8 cellular contexts compared by ENCODE assay signal in the genomic region with DNA sequence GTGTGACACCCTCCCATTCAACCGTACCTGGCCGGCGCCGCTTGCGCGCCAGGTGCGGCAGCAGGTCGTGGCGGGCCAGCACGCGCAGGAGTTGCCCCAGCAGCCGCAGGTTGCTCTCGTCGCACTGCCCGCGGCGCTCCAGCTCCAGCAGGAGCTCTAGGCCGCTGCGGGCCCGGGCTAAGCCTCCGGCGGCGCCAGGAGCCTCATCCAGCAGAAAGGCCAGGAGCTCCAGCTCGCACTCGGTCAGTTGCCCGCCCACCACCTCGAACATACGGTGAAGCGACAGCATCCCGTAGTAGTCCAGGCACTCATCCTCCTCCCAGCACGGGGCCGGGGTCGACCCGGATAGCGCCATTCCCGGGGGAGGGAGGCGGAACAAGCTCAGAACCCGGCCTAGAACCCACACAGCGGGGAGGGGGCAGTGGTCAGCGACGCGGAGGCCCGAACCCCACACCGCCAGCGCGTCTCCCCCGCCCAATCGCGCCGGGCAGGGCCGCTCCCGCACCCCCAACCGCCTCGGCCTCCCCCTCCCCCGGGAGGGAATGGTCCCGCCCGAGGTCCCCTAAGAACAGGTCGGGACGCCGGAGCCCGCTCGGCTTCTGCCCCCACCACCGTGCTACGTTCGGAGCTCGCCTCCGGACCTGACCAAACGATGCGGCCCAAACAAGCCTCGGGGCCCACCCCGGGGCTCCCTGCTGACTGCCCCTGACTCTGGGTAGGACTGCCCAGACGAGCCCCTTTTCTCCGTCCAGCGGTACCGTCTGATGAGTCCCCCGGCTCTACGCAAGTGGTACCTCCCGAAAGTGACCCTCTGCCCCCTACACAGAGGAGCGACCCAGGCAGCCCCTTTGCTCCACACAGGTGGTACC. TPM values are rescaled to one million over a fixed set of nuclear protein-coding genes. Genes with fewer than 3 reads are reported as not detected.
DNase-seq lines count a peak whose midpoint lies in the region; ATAC-seq, FAIRE-seq and TF ChIP-seq lines count a peak whose summit lies in the region.

No MANE protein-coding gene starts in this region.

- H3K27me3 ChIP-seq in HAP-1 (ENCODE audit: low read depth) (no peaks in the 10 kb centered on the region), cardiac muscle cell (no peaks in the 10 kb centered on the region), pancreas (no peaks in the 10 kb centered on the region)

- intact Hi-C loops in Calu3 (cut with micrococcal nuclease; ENCODE audit: unreplicated experiment) = no loop called here
- intact Hi-C loops in pancreas (cut with DNase I) = no loop called here

- in situ Hi-C loops in HAP-1 (cut with MboI; ENCODE audit: low sequenced_read_pairs) = no loop called here

- H3K9me3 Mint-ChIP-seq in Calu3 (ENCODE audit: low read depth, unreplicated experiment) = no peaks in the 10 kb centered on the region
- H3K9me3 Mint-ChIP-seq in activated naive CD4-positive, alpha-beta T cell treated with anti-CD3 and anti-CD28 coated beads, Interleukin-2, amount 50 U/mL, for 24 hours = no peaks in the 10 kb centered on the region

- 1% methylated on average over 59 to 79 of the region's 79 CpGs for WGBS in pancreas, 2 donors

- peak overlapping the region; percentile 90 for H3K4me3 Mint-ChIP-seq in Calu3 (ENCODE audit: low read depth, unreplicated experiment)
- H3K4me3 Mint-ChIP-seq in activated naive CD4-positive, alpha-beta T cell treated with anti-CD3 and anti-CD28 coated beads, Interleukin-2, amount 50 U/mL, for 24 hours = peak overlapping the region; percentile 86

- H3K36me3 ChIP-seq in HAP-1 (replicated peaks) (peaks cover 27% of the 10 kb centered on the region), cardiac muscle cell (peaks cover 22% of the 10 kb centered on the region), pancreas (peaks cover 0 to 6% (median 0%) of the 10 kb centered on the region in 3 donors)

- H3K4me3 ChIP-seq in HAP-1 = peak overlapping the region; percentile 66
- peak overlapping the region; percentile 60 for H3K4me3 ChIP-seq in cardiac muscle cell
- H3K4me3 ChIP-seq in pancreas = peak overlapping the region; percentile 47 to 75 (median 68)

- ATAC-seq in pancreas = peak; percentile 17 to 32 (median 30)

- TF ChIP-seq CTCF in Calu3 (IDR thresholded peaks at IDR 0.05; ENCODE audit: unreplicated experiment) (no peak), cardiac muscle cell (IDR thresholded peaks at IDR 0.05; ENCODE audit: low read depth, low read length) (no peak), pancreas (IDR thresholded peaks at IDR 0.05) (no peak)

- H3K27me3 Mint-ChIP-seq in Calu3 (ENCODE audit: unreplicated experiment) = no peaks in the 10 kb centered on the region
- no peaks in the 10 kb centered on the region for H3K27me3 Mint-ChIP-seq in activated naive CD4-positive, alpha-beta T cell treated with anti-CD3 and anti-CD28 coated beads, Interleukin-2, amount 50 U/mL, for 24 hours

- FAIRE-seq in pancreas (lab: Jason Lieb, UNC) = no peak
- FAIRE-seq in RCC 7860 (lab: Jason Lieb, UNC) = no peak

- BruUV-seq in Calu3 (replicated peaks; lab: Mats Ljungman, UMichigan) = no TSS peak

- H3K4me1 ChIP-seq in HAP-1 (peaks cover 31% of the 10 kb centered on the region), cardiac muscle cell (ENCODE audit: low read depth) (peaks cover 2% of the 10 kb centered on the region), pancreas (peaks cover 5 to 39% (median 15%) of the 10 kb centered on the region in 3 donors)

- peaks cover 44% of the 10 kb centered on the region for H3K4me1 Mint-ChIP-seq in Calu3 (ENCODE audit: low read depth, unreplicated experiment)
- peaks cover 70% of the 10 kb centered on the region for H3K4me1 Mint-ChIP-seq in activated naive CD4-positive, alpha-beta T cell treated with anti-CD3 and anti-CD28 coated beads, Interleukin-2, amount 50 U/mL, for 24 hours

- peak overlapping the region; percentile 93 for H3K27ac Mint-ChIP-seq in Calu3 (ENCODE audit: unreplicated experiment)
- H3K27ac Mint-ChIP-seq in activated naive CD4-positive, alpha-beta T cell treated with anti-CD3 and anti-CD28 coated beads, Interleukin-2, amount 50 U/mL, for 24 hours = peak overlapping the region; percentile 94

- peaks cover 81% of the 10 kb centered on the region for H3K36me3 Mint-ChIP-seq in Calu3 (ENCODE audit: insufficient read depth, unreplicated experiment)
- H3K36me3 Mint-ChIP-seq in activated naive CD4-positive, alpha-beta T cell treated with anti-CD3 and anti-CD28 coated beads, Interleukin-2, amount 50 U/mL, for 24 hours = peaks cover 11% of the 10 kb centered on the region

- peak overlapping the region; percentile 87 for H3K27ac ChIP-seq in cardiac muscle cell
- peak overlapping the region; percentile 82 to 98 (median 90) for H3K27ac ChIP-seq in pancreas

- H3K9me3 ChIP-seq in HAP-1 = no peaks in the 10 kb centered on the region
- H3K9me3 ChIP-seq in cardiac muscle cell (ENCODE audit: low read depth) = no peaks in the 10 kb centered on the region
- H3K9me3 ChIP-seq in pancreas = no peaks in the 10 kb centered on the region

- CTCF ChIA-PET in Calu3 (lab: Charles Lee) = interaction anchor here (0.6 to 1.6 kb wide), 3 partner anchors 9 to 40 kb away, joined by 3 to 6 read pairs (median 4); no protein-coding TSS in a partner anchor

- DNase-seq in Calu3 (peak; percentile 51), HAP-1 (ENCODE audit: low spot score in 2 of 2) (peak; percentile 11 to 66), NCI-H2227 (lab: John Stamatoyannopoulos, UW; ENCODE audit: unreplicated experiment) (peak; percentile 89), cardiac muscle cell (ENCODE audit: low read depth in 1 of 2, low spot score in 1 of 2) (peak; percentile 40 to 74), pancreas (peak in 5 of 6 donors; percentile 51 to 89 (median 76)), NCI-H1436 (lab: John Stamatoyannopoulos, UW) (no peak), RCC 7860 (ENCODE audit: low spot score) (no peak)

RNA-seq across cellular contexts. Expression of a gene that starts 0.6 kb away (rescaled TPM):
- total RNA-seq in Calu3 (2022) (67.5 and 78.3 TPM in 2 replicates), cardiac muscle cell (69.7 and 71.6 TPM in 2 replicates), pancreas (10 to 100 TPM in 5 of 6 donors, 1 to 10 TPM in 1; 9.7 to 17.8 (median 12.8) TPM)
- polyA plus RNA-seq in cardiac muscle cell (46.0 and 58.2 TPM in 2 replicates), pancreas (10 to 100 TPM; 22.3 to 25.4 TPM)

RNA-seq across cellular contexts. Expression of a gene that starts 3.2 kb away (rescaled TPM):
- total RNA-seq in Calu3 (2022) (25.4 and 32.3 TPM in 2 replicates), cardiac muscle cell (8.8 and 13.0 TPM in 2 replicates), pancreas (1 to 10 TPM; 5.0 to 7.5 (median 6.2) TPM)
- polyA plus RNA-seq in cardiac muscle cell (9.2 and 10.1 TPM in 2 replicates), pancreas (1 to 10 TPM; 2.4 to 3.9 TPM)

RNA-seq across cellular contexts. Expression of a gene that starts 25.5 kb away (rescaled TPM):
- total RNA-seq in Calu3 (2022) (58.8 and 60.6 TPM in 2 replicates), cardiac muscle cell (28.0 and 33.2 TPM in 2 replicates), pancreas (10 to 100 TPM in 5 of 6 donors, 1 to 10 TPM in 1; 9.9 to 19.4 (median 14.5) TPM)
- polyA plus RNA-seq in cardiac muscle cell (35.3 and 40.2 TPM in 2 replicates), pancreas (10 to 100 TPM; 25.7 to 27.6 TPM)

RNA-seq across cellular contexts. Expression of a gene that starts 38.0 kb away (rescaled TPM):
- total RNA-seq in Calu3 (2022) (100 and 124 TPM in 2 replicates), cardiac muscle cell (97.6 and 108 TPM in 2 replicates), pancreas (10 to 100 TPM; 20.5 to 29.2 (median 22.2) TPM)
- polyA plus RNA-seq in cardiac muscle cell (25.1 and 25.4 TPM in 2 replicates), pancreas (10 to 100 TPM; 36.6 to 48.5 TPM)

RNA-seq across cellular contexts. Expression of a gene that starts 52.2 kb away (rescaled TPM):
- total RNA-seq in Calu3 (2022) = 72.6 and 75.5 TPM in 2 replicates
- total RNA-seq in cardiac muscle cell = 55.5 and 62.9 TPM in 2 replicates
- 18.1 and 18.7 TPM in 2 replicates for polyA plus RNA-seq in cardiac muscle cell
- 10 to 100 TPM; 27.7 to 37.6 (median 32.0) TPM for total RNA-seq in pancreas
- polyA plus RNA-seq in pancreas = 10 to 100 TPM; 47.1 to 65.0 TPM

Comparison
In these comparisons a context has a peak if more than half of its experiments do, and no peak if none do; other contexts are left out.
1. DNase-seq: peak in Calu3 (single experiment), HAP-1 (2 of 2), NCI-H2227 (single experiment), cardiac muscle cell (2 of 2) and pancreas (5 of 6); none in NCI-H1436 (single experiment) and RCC 7860 (single experiment).
2. Peak in every context shown above with its lines, with median percentiles within 50 percentile points of each other: H3K4me3 ChIP-seq.